ENCODE assay signal across 14 cellular contexts in the genomic region with DNA sequence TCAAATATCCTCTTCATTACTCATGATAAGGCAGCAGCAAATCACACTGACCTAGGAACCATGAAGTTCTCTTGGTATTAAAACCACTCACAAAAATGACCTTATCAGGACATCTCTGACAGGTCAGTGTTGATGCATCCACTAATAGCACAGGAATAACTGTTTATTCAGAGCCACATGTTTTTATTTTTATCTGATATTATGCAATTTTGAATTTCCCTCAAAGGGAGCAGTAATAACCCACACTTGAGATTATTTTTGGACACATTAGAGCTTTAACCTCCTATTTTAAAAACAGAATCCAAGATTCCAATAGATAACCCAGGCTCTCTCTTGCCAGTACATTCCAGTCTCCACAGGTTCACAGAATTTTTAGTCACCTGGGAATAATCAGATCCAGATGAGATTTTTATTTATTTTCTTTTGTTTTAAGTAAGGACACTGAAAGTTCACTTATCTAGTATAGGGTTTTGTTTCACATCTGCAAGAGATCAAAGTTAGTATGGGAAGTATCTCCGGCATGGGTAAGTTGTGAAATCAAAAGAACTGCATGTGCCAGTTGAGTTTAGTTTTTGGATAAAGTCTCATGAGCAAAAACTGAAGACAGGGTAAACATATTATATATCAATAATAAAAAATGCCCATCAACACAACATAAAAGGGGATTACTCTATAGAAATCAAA. TPM values are rescaled to one million over a fixed set of nuclear protein-coding genes. Genes with fewer than 3 reads are reported as not detected.
DNase-seq lines count a peak whose midpoint lies in the region; ATAC-seq, FAIRE-seq and TF ChIP-seq lines count a peak whose summit lies in the region.
"Had no signal": no experiment of that assay in that cellular context is flagged by ENCODE, and none has a peak within 500 bp of the region (broad histone marks: within the 10 kb centered on the region; RNA-seq: fewer than 3 reads in every experiment).

No MANE protein-coding gene starts in this region.

- H3K4me2 ChIP-seq in A549 (peak overlapping the region; percentile 2; the same call in 2 of the 3 replicates), mammary epithelial cell (ENCODE audit: insufficient read depth, low read depth, low read length) (no peak overlapping the region)

- POLR2A ChIA-PET in A549 (lab: Yijun Ruan, JAX): no interaction called here

- no peak overlapping the region for H3K9ac ChIP-seq in mammary epithelial cell (ENCODE audit: insufficient read depth, low read length)
- H3K9ac ChIP-seq: parathyroid adenoma had no signal

- H3K4me3 Mint-ChIP-seq in HFFc6 (peak overlapping the region; percentile 50), T-helper 17 cell (no peak overlapping the region)
- H3K4me3 Mint-ChIP-seq: activated B cell treated with CpG ODN at 0.5 μM for 24 hours; effector memory CD8-positive, alpha-beta T cell had no signal

- no peaks in the 10 kb centered on the region for H4K20me1 ChIP-seq in mammary epithelial cell (ENCODE audit: insufficient read depth, low read length)

- H3K9me3 Mint-ChIP-seq in HFFc6: no peaks in the 10 kb centered on the region
- H3K9me3 Mint-ChIP-seq: activated B cell treated with CpG ODN at 0.5 μM for 24 hours; effector memory CD8-positive, alpha-beta T cell had no signal

- no peak for TF ChIP-seq EP300 in A549 (IDR thresholded peaks at IDR 0.05)

- WGBS in A549 (ENCODE audit: missing lambda C conversion rate): 97% methylated on average over 1 of the region's 1 CpG
- WGBS in mammary epithelial cell (ENCODE audit: low coverage, missing lambda C conversion rate): 50% methylated on average over 1 of the region's 1 CpG

- H3K27ac ChIP-seq in A549: peak overlapping the region; percentile 91 to 99; a peak in 5 of 6 replicates
- H3K27ac ChIP-seq in mammary epithelial cell (ENCODE audit: insufficient read depth, low read depth, low read length): no peak overlapping the region
- H3K27ac ChIP-seq: parathyroid adenoma had no signal

- FAIRE-seq in A549 (lab: Jason Lieb, UNC): no peak

- H3K27me3 ChIP-seq in mammary epithelial cell (ENCODE audit: insufficient read depth, low read length): no peaks in the 10 kb centered on the region

- H2AFZ ChIP-seq in mammary epithelial cell (ENCODE audit: low read depth, low read length): no peak overlapping the region
- H2AFZ ChIP-seq: parathyroid adenoma had no signal

- H3K4me3 ChIP-seq in A549 (no peak overlapping the region), mammary epithelial cell (replicated peaks in 1 of 3; ENCODE audit: insufficient read depth in 1 of 3, low read depth in 2 of 3, low read length in 3 of 3) (no peak overlapping the region)

- peaks cover 1% of the 10 kb centered on the region for H3K27me3 Mint-ChIP-seq in HFFc6 (ENCODE audit: insufficient read depth)
- H3K27me3 Mint-ChIP-seq in T-helper 17 cell: peaks cover 26% of the 10 kb centered on the region

- CTCF ChIA-PET in A549 (lab: Yijun Ruan, JAX) (no interaction called here), mammary epithelial cell (lab: Charles Lee; ENCODE audit: low non-redundant PET) (interaction anchor here (0.6 kb wide), 1 partner anchor 129 kb away, joined by 3 read pairs; no protein-coding TSS in a partner anchor)

- 0 out of 3 replicates have a peak, but pooled peaks cover 3% of the 10 kb centered on the region for H3K9me3 ChIP-seq in A549
- no peaks in the 10 kb centered on the region for H3K9me3 ChIP-seq in mammary epithelial cell (replicated peaks; ENCODE audit: insufficient read depth, low read length)
- no peaks in the 10 kb centered on the region for H3K9me3 ChIP-seq in T-helper 17 cell (ENCODE audit: control insufficient read depth, low read length, poor library complexity, severe bottlenecking)

- ATAC-seq in A549 (no peak), T-helper 17 cell (no peak), HG02981 (IDR thresholded peaks at IDR 0.05; ENCODE audit: unreplicated experiment) (no peak)
- ATAC-seq: effector memory CD8-positive, alpha-beta T cell had no signal

- TF ChIP-seq CTCF in A549 (IDR thresholded peaks at IDR 0.05) (no peak), HFFc6 (IDR thresholded peaks at IDR 0.05) (no peak), mammary epithelial cell (conservative IDR thresholded peaks at IDR 0.05 in 1 of 2, IDR thresholded peaks at IDR 0.05 in 1 of 2; ENCODE audit: extremely low read depth in 1 of 2, insufficient read depth in 1 of 2, low read depth in 1 of 2, low read length in 2 of 2) (no peak)

- peaks cover 11% of the 10 kb centered on the region for H3K36me3 Mint-ChIP-seq in HFFc6 (ENCODE audit: low read depth)
- H3K36me3 Mint-ChIP-seq in T-helper 17 cell (ENCODE audit: low read depth): peaks cover 4% of the 10 kb centered on the region

- no peaks in the 10 kb centered on the region for H3K36me3 ChIP-seq in mammary epithelial cell (ENCODE audit: insufficient read depth, low read length)

- dilution Hi-C loops in mammary epithelial cell (cut with HindIII; ENCODE audit: low sequenced_read_pairs): no loop called here

- DNase-seq in A549 (ENCODE audit: low read depth in 1 of 2, low spot score in 1 of 2): no peak
- peak; percentile 93 for DNase-seq in HFFc6
- DNase-seq in mammary epithelial cell: peak; percentile 66
- DNase-seq in kidney glomerular epithelial cell (lab: John Stamatoyannopoulos, UW): peak; percentile 25
- DNase-seq in T-helper 17 cell: no peak
- DNase-seq in ACHN: no peak
- DNase-seq in H4 (ENCODE audit: low spot score): no peak
- DNase-seq: activated B cell treated with CpG ODN at 0.5 μM for 24 hours; effector memory CD8-positive, alpha-beta T cell; midbrain; NCI-H1436 treated with DMSO at 0.1 percent for 48 hours; NCI-H748 treated with DMSO at 0.1 percent for 48 hours had no signal

- H3K4me1 ChIP-seq in A549 (peaks cover 49% of the 10 kb centered on the region), mammary epithelial cell (ENCODE audit: insufficient read depth, low read length) (peaks cover 14% of the 10 kb centered on the region)
- H3K4me1 ChIP-seq: parathyroid adenoma had no signal

- no TSS peak for BruUV-seq in mammary epithelial cell (replicated peaks; lab: Mats Ljungman, UMichigan)

- TF ChIP-seq POLR2A in A549 (IDR thresholded peaks at IDR 0.05; ENCODE audit: low read length): no peak

- in situ Hi-C loops in mammary epithelial cell (cut with MboI; ENCODE audit: low sequenced_read_pairs in 2 of 2): no loop called here
- in situ Hi-C loops in ACHN (cut with HindIII; ENCODE audit: low pct_ligation_motif_present, low pct_unique_long_range_greater_than_20kb, low sequenced_read_pairs): no loop called here

- peak overlapping the region; percentile 80 for H3K27ac Mint-ChIP-seq in HFFc6
- H3K27ac Mint-ChIP-seq in T-helper 17 cell: no peak overlapping the region
- H3K27ac Mint-ChIP-seq: activated B cell treated with CpG ODN at 0.5 μM for 24 hours; effector memory CD8-positive, alpha-beta T cell had no signal

- no peak for TF ChIP-seq RAD21 in A549 (conservative IDR thresholded peaks at IDR 0.05 in 1 of 2, IDR thresholded peaks at IDR 0.05 in 1 of 2)

- peaks cover 90% of the 10 kb centered on the region for H3K4me1 Mint-ChIP-seq in HFFc6 (ENCODE audit: low read depth)
- H3K4me1 Mint-ChIP-seq in T-helper 17 cell: peaks cover 5% of the 10 kb centered on the region

- no peaks in the 10 kb centered on the region for H3K79me2 ChIP-seq in mammary epithelial cell (ENCODE audit: insufficient read depth, low read length)
- H3K79me2 ChIP-seq: parathyroid adenoma had no signal

- intact Hi-C loops in mammary epithelial cell (cut with micrococcal nuclease): no loop called here

TF ChIP-seq in A549, 52 proteins besides CTCF, POLR2A, EP300 and RAD21:
- TF ChIP-seq GATA3 (IDR thresholded peaks at IDR 0.05; ENCODE audit: borderline replicate concordance): 0 out of 2 replicates have a peak, but pooled peaks have one; percentile 39
- TF ChIP-seq ZC3H11A (IDR thresholded peaks at IDR 0.05): no peak

RNA-seq across cellular contexts. Expression of gene MYOZ2, which starts 36.3 kb away (rescaled TPM):
- polyA plus RNA-seq in A549 (2011; rRNA removed) (not detected in 2 replicates), A549 (2017; fragmentation: RNase III; extraction: RNeasy Plus Mini Kit Qiagen cat#74134 plus additional on column Dnase treatment) (not detected in 3 replicates), mammary epithelial cell (not detected)
- polyA plus RNA-seq in A549 (2012; cell fraction: cytosol; rRNA removed): not detected in 2 replicates
- polyA plus RNA-seq in A549 (2012; cell fraction: nucleus; rRNA removed): not detected in 2 replicates
- polyA minus RNA-seq in A549 (2011; rRNA and poly(A)+ RNA removed): not detected in 2 replicates
- under 1 TPM; 0.28 to 0.71 (median 0.37) TPM for total RNA-seq in HFFc6 (2021; fragmentation: NEBNext Ultra II Directional; extraction: Animal tissue kit (Norgen Biotek cat#: 25700))
- total RNA-seq in mammary epithelial cell (not detected), T-helper 17 cell (not detected)
- polyA minus RNA-seq in mammary epithelial cell: not detected
- not detected in 2 replicates for total RNA-seq in H4 (2014; rRNA removed; shearing (Covaris generic))
- total RNA-seq: activated B cell treated with CpG ODN at 0.5 μM for 24 hours had no signal

Comparison
In these comparisons a context has a peak if more than half of its experiments do, and no peak if none do; other contexts are left out.
1. DNase-seq: peak in HFFc6 (single experiment), mammary epithelial cell (single experiment) and kidney glomerular epithelial cell (single experiment); none in A549 (0 of 2), T-helper 17 cell (0 of 3), ACHN (single experiment) and H4 (single experiment).